ENCODE assay signal across 8 cellular contexts in genomic region chr3:5194801-5195509, GRCh38. TPM values are rescaled to one million over a fixed set of nuclear protein-coding genes. Genes with fewer than 3 reads are reported as not detected.
DNase-seq lines count a peak whose midpoint lies in the region; ATAC-seq and TF ChIP-seq lines count a peak whose summit lies in the region.

No MANE protein-coding gene starts in this region.

- H3K9me3 ChIP-seq in upper lobe of right lung: no peaks in the 10 kb centered on the region

- no peak overlapping the region for H3K4me3 ChIP-seq in upper lobe of right lung

- peaks cover 88% of the 10 kb centered on the region for H3K4me1 ChIP-seq in upper lobe of right lung

- intact Hi-C loops in upper lobe of right lung (cut with DNase I): no loop called here

- peak overlapping the region; percentile 37 for H3K27ac ChIP-seq in upper lobe of right lung

- H3K27me3 ChIP-seq in upper lobe of right lung: no peaks in the 10 kb centered on the region

- peak; percentile 68 for ATAC-seq in upper lobe of right lung

- TF ChIP-seq CTCF in upper lobe of right lung (IDR thresholded peaks at IDR 0.05): no peak

- H3K36me3 ChIP-seq in upper lobe of right lung: peaks cover 27% of the 10 kb centered on the region

- peak; percentile 24 for DNase-seq in NK-92 treated with Interleukin-12 subunit alpha and Interleukin-12 subunit beta, amount 100 ng/mL, for 24 hours (lab: John Stamatoyannopoulos, UW)
- DNase-seq in NK-92 (lab: John Stamatoyannopoulos, UW; ENCODE audit: unreplicated experiment) (no peak), H4 (ENCODE audit: low spot score) (peak; percentile 60), LoVo (ENCODE audit: low spot score) (peak; percentile 74), kidney glomerular epithelial cell (lab: John Stamatoyannopoulos, UW) (peak; percentile 69), upper lobe of right lung (no peak)
- DNase-seq in activated naive CD4-positive, alpha-beta T cell treated with anti-CD3 and anti-CD28 coated beads, Interleukin-2, amount 50 U/mL, for 16 hours: peak; percentile 28
- no peak for DNase-seq in activated CD4-positive, CD25-positive, alpha-beta regulatory T cell treated with anti-CD3 and anti-CD28 coated beads, Interleukin-2, amount 50 U/mL, for 72 hours

RNA-seq across cellular contexts. Expression of gene EDEM1, which starts 7.4 kb away (rescaled TPM):
- total RNA-seq in H4 (2014; rRNA removed; shearing (Covaris generic)): 13.0 and 17.5 TPM in 2 replicates
- 88.6 TPM for total RNA-seq in upper lobe of right lung

Comparison
In these comparisons a context has a peak if more than half of its experiments do, and no peak if none do; other contexts are left out.
1. DNase-seq: peak in NK-92 treated with Interleukin-12 subunit alpha and Interleukin-12 subunit beta, amount 100 ng/mL, for 24 hours (single experiment), H4 (single experiment), LoVo (single experiment), activated naive CD4-positive, alpha-beta T cell treated with anti-CD3 and anti-CD28 coated beads, Interleukin-2, amount 50 U/mL, for 16 hours (single experiment) and kidney glomerular epithelial cell (single experiment); none in NK-92 (single experiment), upper lobe of right lung (single experiment) and activated CD4-positive, CD25-positive, alpha-beta regulatory T cell treated with anti-CD3 and anti-CD28 coated beads, Interleukin-2, amount 50 U/mL, for 72 hours (single experiment).